In genomic region chr12:95473947-95474817, GRCh38 we compare ENCODE assay signal across 1 cellular context.
TF ChIP-seq lines count a peak whose summit lies in the region.

TSS of gene METAP2 (plus strand) at chr12:95474152. CDS start at chr12:95474180, 28 bp downstream.

TF ChIP-seq in HepG2, 621 proteins besides CTCF, POLR2A, EP300 and RAD21 (continued from another document and continues in another):
- TF ChIP-seq ZBTB40 (IDR thresholded peaks at IDR 0.05) (no peak), ZBTB40 (CRISPR knock-in tag; IDR thresholded peaks at IDR 0.05) (peak; percentile 76; the same call in 1 of the 2 replicates), IKZF5 (CRISPR knock-in tag; IDR thresholded peaks at IDR 0.05) (peak; percentile 92), ZNF546 (CRISPR knock-in tag; conservative IDR thresholded peaks at IDR 0.05) (no peak), ZKSCAN1 (IDR thresholded peaks at IDR 0.05; ENCODE audit: low read length) (no peak), ZNF639 (CRISPR knock-in tag; conservative IDR thresholded peaks at IDR 0.05) (0 out of 2 replicates have a peak, but pooled peaks have one; percentile 76), RCOR2 (CRISPR knock-in tag; IDR thresholded peaks at IDR 0.05) (no peak), GPN1 (CRISPR knock-in tag; IDR thresholded peaks at IDR 0.05; ENCODE audit: borderline replicate concordance) (peak; percentile 64; the same call in 1 of the 2 replicates), BORCS8-MEF2B (CRISPR knock-in tag; IDR thresholded peaks at IDR 0.05) (peak; percentile 95), ZNF713 (CRISPR knock-in tag; IDR thresholded peaks at IDR 0.05) (no peak), JUND (CRISPR knock-in tag; IDR thresholded peaks at IDR 0.05) (0 out of 2 replicates have a peak, but pooled peaks have one; percentile 29), NCOA2 (CRISPR knock-in tag; IDR thresholded peaks at IDR 0.05) (peak; percentile 59; the same call in 1 of the 2 replicates), NAIF1 (CRISPR knock-in tag; IDR thresholded peaks at IDR 0.05; ENCODE audit: borderline replicate concordance) (no peak), THAP11 (CRISPR knock-in tag; IDR thresholded peaks at IDR 0.05) (peak; percentile 95), U2AF1 (optimal IDR thresholded peaks at IDR 0.05; ENCODE audit: low read depth, low read length) (peak; percentile 84), HMGXB3 (CRISPR knock-in tag; IDR thresholded peaks at IDR 0.05; ENCODE audit: borderline replicate concordance) (peak; percentile 70; the same call in 1 of the 2 replicates), PRDM4 (CRISPR knock-in tag; IDR thresholded peaks at IDR 0.05; ENCODE audit: borderline replicate concordance) (peak; percentile 64; the same call in 1 of the 2 replicates), ELF1 (CRISPR knock-in tag; IDR thresholded peaks at IDR 0.05) (peak; percentile 86), PATZ1 (CRISPR knock-in tag; IDR thresholded peaks at IDR 0.05) (peak; percentile 49), TFAP4 (IDR thresholded peaks at IDR 0.05; ENCODE audit: borderline replicate concordance, low read depth) (peak; percentile 75; the same call in 1 of the 2 replicates), ZNF773 (CRISPR knock-in tag; IDR thresholded peaks at IDR 0.05; ENCODE audit: borderline replicate concordance) (peak; percentile 71; the same call in 1 of the 2 replicates), ZNF781 (CRISPR knock-in tag; IDR thresholded peaks at IDR 0.05; ENCODE audit: borderline replicate concordance, not compliant biosample characterization) (no peak), ZNF747 (CRISPR knock-in tag; IDR thresholded peaks at IDR 0.05; ENCODE audit: borderline replicate concordance) (peak; percentile 41; the same call in 1 of the 2 replicates), ZMYM4 (CRISPR knock-in tag; IDR thresholded peaks at IDR 0.05) (peak; percentile 91), ETV5 (CRISPR knock-in tag; IDR thresholded peaks at IDR 0.05; ENCODE audit: borderline replicate concordance) (peak; percentile 91), ZNF292 (CRISPR knock-in tag; IDR thresholded peaks at IDR 0.05; ENCODE audit: borderline replicate concordance, low read depth) (peak; percentile 81), SP140L (CRISPR knock-in tag; IDR thresholded peaks at IDR 0.05; ENCODE audit: borderline replicate concordance) (0 out of 2 replicates have a peak, but pooled peaks have one; percentile 85), KLF13 (CRISPR knock-in tag; IDR thresholded peaks at IDR 0.05) (no peak), RXRB (CRISPR knock-in tag; IDR thresholded peaks at IDR 0.05; ENCODE audit: borderline replicate concordance) (peak; percentile 81), DPF2 (CRISPR knock-in tag; IDR thresholded peaks at IDR 0.05; ENCODE audit: borderline replicate concordance, low read depth) (no peak), ZNF879 (CRISPR knock-in tag; IDR thresholded peaks at IDR 0.05) (peak; percentile 94), SKIL (CRISPR knock-in tag; IDR thresholded peaks at IDR 0.05; ENCODE audit: borderline replicate concordance) (peak; percentile 40; the same call in 1 of the 2 replicates)
